Comparison of ENCODE assay signal across 17 cellular contexts in the genomic region with DNA sequence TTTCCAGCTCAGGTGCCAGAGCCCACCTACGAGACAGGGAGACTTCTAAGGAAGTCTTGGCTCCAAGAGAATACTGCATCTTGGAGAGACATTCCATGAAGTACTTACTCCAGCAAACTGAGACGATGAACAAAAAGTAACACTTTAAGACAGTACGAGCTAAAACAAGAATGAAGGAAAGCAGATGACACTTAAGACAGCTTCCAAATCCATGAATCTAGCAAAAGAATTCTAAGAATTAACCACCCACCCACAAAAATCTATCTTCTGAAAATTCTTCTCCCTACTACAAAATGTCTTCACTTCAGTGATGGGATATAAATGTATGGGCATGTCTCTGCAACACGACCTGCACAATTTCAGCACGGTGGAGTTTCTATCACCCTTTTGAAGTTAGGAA.
"Had no signal": no experiment of that assay in that cellular context is flagged by ENCODE, and none has a peak within 500 bp of the region (broad histone marks: within the 10 kb centered on the region; RNA-seq: fewer than 3 reads in every experiment).

No MANE protein-coding gene starts in this region.

- H3K36me3 ChIP-seq: prostate gland, right lobe of liver had no signal

- H3K9me3 ChIP-seq: gastroesophageal sphincter, mucosa of descending colon, prostate gland, right lobe of liver had no signal

- H3K36me3 Mint-ChIP-seq: natural killer cell treated with Interleukin-12 subunit alpha and Interleukin-12 subunit beta and Interleukin-15 and Interleukin-18, amount 100 ng/mL, for 72 hours had no signal

- ATAC-seq: activated CD4-positive, alpha-beta T cell treated with anti-CD3 and anti-CD28 coated beads for 36 hours; activated naive CD8-positive, alpha-beta T cell treated with anti-CD3 and anti-CD28 coated beads, Interleukin-2, amount 50 U/mL, for 24 hours; activated T-cell treated with anti-CD3 and anti-CD28 coated beads, Interleukin-2, amount 50 U/mL, for 72 hours; gastroesophageal sphincter; mucosa of descending colon; natural killer cell treated with Interleukin-12 subunit alpha and Interleukin-12 subunit beta and Interleukin-15 and Interleukin-18, amount 100 ng/mL, for 72 hours; right lobe of liver had no signal

- H3K4me1 ChIP-seq: gastroesophageal sphincter, prostate gland, right lobe of liver had no signal

- H3K27me3 Mint-ChIP-seq: activated CD4-positive, alpha-beta memory T cell treated with anti-CD3 and anti-CD28 coated beads, Interleukin-2, amount 10 ng/mL, durations not matched to agents 7 days and 5 days; activated CD4-positive, alpha-beta T cell treated with anti-CD3 and anti-CD28 coated beads for 36 hours had no signal

- H3K27ac Mint-ChIP-seq: activated CD4-positive, alpha-beta memory T cell treated with anti-CD3 and anti-CD28 coated beads, Interleukin-2, amount 10 ng/mL, durations not matched to agents 7 days and 5 days; activated CD4-positive, alpha-beta T cell treated with anti-CD3 and anti-CD28 coated beads for 36 hours; activated naive CD8-positive, alpha-beta T cell treated with anti-CD3 and anti-CD28 coated beads, Interleukin-2, amount 50 U/mL, for 24 hours; activated T-cell treated with anti-CD3 and anti-CD28 coated beads, Interleukin-2, amount 50 U/mL, for 72 hours; natural killer cell treated with Interleukin-12 subunit alpha and Interleukin-12 subunit beta and Interleukin-15 and Interleukin-18, amount 100 ng/mL, for 72 hours had no signal

- H3K27me3 ChIP-seq: gastroesophageal sphincter, right lobe of liver had no signal

- H3K4me1 Mint-ChIP-seq: activated CD4-positive, alpha-beta memory T cell treated with anti-CD3 and anti-CD28 coated beads, Interleukin-2, amount 10 ng/mL, durations not matched to agents 7 days and 5 days had no signal

- H3K9me3 Mint-ChIP-seq: activated CD4-positive, alpha-beta memory T cell treated with anti-CD3 and anti-CD28 coated beads, Interleukin-2, amount 10 ng/mL, durations not matched to agents 7 days and 5 days; activated naive CD8-positive, alpha-beta T cell treated with anti-CD3 and anti-CD28 coated beads, Interleukin-2, amount 50 U/mL, for 24 hours; natural killer cell treated with Interleukin-12 subunit alpha and Interleukin-12 subunit beta and Interleukin-15 and Interleukin-18, amount 100 ng/mL, for 72 hours had no signal

- DNase-seq: activated CD4-positive, alpha-beta memory T cell treated with anti-CD3 and anti-CD28 coated beads, Interleukin-2, amount 10 ng/mL, durations not matched to agents 7 days and 5 days; activated CD4-positive, alpha-beta T cell treated with anti-CD3 and anti-CD28 coated beads for 36 hours; activated naive CD4-positive, alpha-beta T cell; activated naive CD8-positive, alpha-beta T cell treated with anti-CD3 and anti-CD28 coated beads, Interleukin-2, amount 50 U/mL, for 24 hours; activated T-cell treated with anti-CD3 and anti-CD28 coated beads, Interleukin-2, amount 50 U/mL, for 72 hours; effector CD8-positive, alpha-beta T cell; mucosa of descending colon; nucleus accumbens; right lobe of liver; stimulated activated CD4-positive, alpha-beta T cell treated with anti-CD3 and anti-CD28 coated beads, Interleukin-2, amount 100 ng/mL, for 24 hours; stimulated activated naive CD4-positive, alpha-beta T cell; T1000 had no signal

- H3K4me3 ChIP-seq: coronary artery, gastroesophageal sphincter, mucosa of descending colon, prostate gland, right lobe of liver had no signal

- H3K4me3 Mint-ChIP-seq: activated CD4-positive, alpha-beta memory T cell treated with anti-CD3 and anti-CD28 coated beads, Interleukin-2, amount 10 ng/mL, durations not matched to agents 7 days and 5 days; activated CD4-positive, alpha-beta T cell treated with anti-CD3 and anti-CD28 coated beads for 36 hours; activated naive CD8-positive, alpha-beta T cell treated with anti-CD3 and anti-CD28 coated beads, Interleukin-2, amount 50 U/mL, for 24 hours; activated T-cell treated with anti-CD3 and anti-CD28 coated beads, Interleukin-2, amount 50 U/mL, for 72 hours; natural killer cell treated with Interleukin-12 subunit alpha and Interleukin-12 subunit beta and Interleukin-15 and Interleukin-18, amount 100 ng/mL, for 72 hours had no signal

- H3K27ac ChIP-seq: coronary artery, gastroesophageal sphincter, prostate gland, right lobe of liver, VCaP had no signal
